In the genomic region with DNA sequence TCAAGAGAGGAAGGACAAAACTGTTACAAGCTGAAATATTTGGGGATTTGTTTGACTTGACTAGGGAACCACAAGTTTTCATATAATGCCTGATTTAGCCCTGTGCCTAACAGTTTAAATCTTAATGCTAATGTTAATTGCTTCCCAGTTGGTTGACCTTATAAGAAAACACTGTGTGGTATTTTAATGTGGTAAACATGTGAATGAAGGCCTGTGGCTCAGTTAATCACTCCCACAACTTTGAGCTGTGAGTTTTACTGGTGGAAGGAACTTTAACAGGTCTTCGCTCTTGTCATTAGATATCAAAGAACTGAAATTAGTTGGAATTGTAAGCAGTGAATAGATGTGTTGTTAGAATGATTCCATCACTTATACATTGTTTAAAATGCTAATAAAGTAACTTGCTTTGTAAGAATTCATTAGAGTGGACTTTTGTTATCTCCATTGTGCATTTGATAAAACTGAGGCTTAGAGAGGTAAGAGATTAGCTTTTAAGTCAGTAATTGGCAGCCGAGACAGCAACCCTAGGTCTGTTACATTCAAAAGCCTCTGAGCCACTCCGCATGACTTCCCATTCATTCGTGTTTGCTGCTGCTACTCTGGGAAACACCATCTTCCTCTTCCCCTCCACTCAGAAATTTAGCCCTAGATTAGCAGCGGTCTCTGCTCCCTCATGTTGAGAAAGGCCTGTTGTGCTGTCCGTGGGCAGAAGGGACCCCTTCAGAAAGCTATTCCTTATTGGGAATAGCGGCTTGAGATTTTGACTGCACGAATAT, we compare ENCODE assay signal across 8 cellular contexts. TPM values are rescaled to one million over a fixed set of nuclear protein-coding genes. Genes with fewer than 3 reads are reported as not detected.
A peak's percentile ranks its signal among the peaks of the same experiment; 100 is the strongest.
DNase-seq lines count a peak whose midpoint lies in the region; ATAC-seq and TF ChIP-seq lines count a peak whose summit lies in the region.

No MANE protein-coding gene starts in this region.

- H3K27me3 ChIP-seq in right lobe of liver, result no peaks in the 10 kb centered on the region

- no peak for TF ChIP-seq CTCF in GM13976 (IDR thresholded peaks at IDR 0.05; ENCODE audit: borderline replicate concordance, control extremely low read depth, extremely low read depth, insufficient read depth, missing control alignments)
- TF ChIP-seq CTCF in MCF 10A (IDR thresholded peaks at IDR 0.05; ENCODE audit: unreplicated experiment), result no peak
- no peak for TF ChIP-seq CTCF in right lobe of liver (IDR thresholded peaks at IDR 0.05)
- no peak for TF ChIP-seq CTCF in type B pancreatic cell (conservative IDR thresholded peaks at IDR 0.05)

- H3K27ac Mint-ChIP-seq in MCF 10A (ENCODE audit: low read depth, unreplicated experiment), result peak overlapping the region; percentile 96
- H3K27ac Mint-ChIP-seq in type B pancreatic cell, result peak overlapping the region; percentile 91

- ATAC-seq in right lobe of liver, result peak in 1 of 4 donors; percentile 5

- POLR2A ChIA-PET in MCF 10A (lab: Yijun Ruan, JAX), result interaction anchor here (0.7 to 2.4 kb wide), 16 partner anchors 9 to 1657 kb away, joined by 3 to 10 read pairs (median 4); a partner anchor contains a TSS

- H3K4me3 Mint-ChIP-seq in MCF 10A (ENCODE audit: unreplicated experiment) (peak overlapping the region; percentile 84), type B pancreatic cell (peak overlapping the region; percentile 97)

- H3K36me3 Mint-ChIP-seq in MCF 10A (ENCODE audit: insufficient read depth, unreplicated experiment) (peaks cover 54% of the 10 kb centered on the region), type B pancreatic cell (peaks cover 15% of the 10 kb centered on the region)

- H3K4me1 Mint-ChIP-seq in MCF 10A (ENCODE audit: insufficient read depth, unreplicated experiment) (no peaks in the 10 kb centered on the region), type B pancreatic cell (ENCODE audit: unreplicated experiment) (peaks cover 27% of the 10 kb centered on the region)

- H3K9me3 Mint-ChIP-seq in MCF 10A (ENCODE audit: unreplicated experiment) (no peaks in the 10 kb centered on the region), type B pancreatic cell (no peaks in the 10 kb centered on the region)

- no peaks in the 10 kb centered on the region for H3K9me3 ChIP-seq in right lobe of liver

- BruUV-seq in MCF 10A (replicated peaks; lab: Mats Ljungman, UMichigan), result no TSS peak

- peak overlapping the region in 2 of 3 donors; percentile 86 to 90 for H3K4me3 ChIP-seq in right lobe of liver

- no peaks in the 10 kb centered on the region for H3K27me3 Mint-ChIP-seq in MCF 10A (ENCODE audit: insufficient read depth, unreplicated experiment)
- H3K27me3 Mint-ChIP-seq in type B pancreatic cell, result no peaks in the 10 kb centered on the region

- CTCF ChIA-PET in MCF 10A (lab: Yijun Ruan, JAX), result interaction anchor here (0.6 to 1.1 kb wide), 8 partner anchors 9 to 625 kb away, joined by 3 to 4 read pairs (median 3); no protein-coding TSS in a partner anchor

- DNase-seq in AG20443 (ENCODE audit: low spot score) (peak; percentile 12), GM13976 (ENCODE audit: low spot score) (peak; percentile 34), NCI-H82 treated with DMSO at 0.1 percent for 48 hours (lab: John Stamatoyannopoulos, UW; ENCODE audit: unreplicated experiment) (peak; percentile 64), MCF 10A (ENCODE audit: unreplicated experiment) (peak; percentile 28), right lobe of liver (no peak), type B pancreatic cell (ENCODE audit: extremely low spot score, unreplicated experiment) (no peak), posterior vena cava (ENCODE audit: low spot score) (no peak)
- no peak for DNase-seq in effector CD8-positive, alpha-beta T cell (lab: John Stamatoyannopoulos, UW)

- in situ Hi-C loops in GM13976 (cut with MboI; ENCODE audit: low sequenced_read_pairs, unreplicated experiment), result no loop called here

- peak overlapping the region in 2 of 3 donors; percentile 89 to 99 for H3K27ac ChIP-seq in right lobe of liver

- WGBS in right lobe of liver (ENCODE audit: insufficient coverage, low coverage, low lambda C conversion rate, missing lambda C conversion rate), result 22% methylated on average over 8 of the region's 8 CpGs

- no peak for TF ChIP-seq POLR2A in right lobe of liver (IDR thresholded peaks at IDR 0.05)

- peaks cover 0 to 24% (median under 1%) of the 10 kb centered on the region in 4 donors for H3K36me3 ChIP-seq in right lobe of liver

- H3K4me1 ChIP-seq in right lobe of liver, result peaks cover 0 to 14% (median 0%) of the 10 kb centered on the region in 4 donors

- intact Hi-C loops in MCF 10A (cut with micrococcal nuclease) (loop anchor here (5.0 to 10.0 kb wide), 2 partner anchors 244 to 274 kb away; no protein-coding TSS in a partner anchor), right lobe of liver (cut with DNase I) (no loop called here), posterior vena cava (cut with DNase I) (no loop called here)

RNA-seq across cellular contexts. Expression of a gene that starts 1.0 kb away (rescaled TPM):
- total RNA-seq in MCF 10A (2022) (19.6 and 23.0 TPM in 2 replicates), right lobe of liver (10 to 100 TPM in 5 of 6 experiments, 1 to 10 TPM in 1; 9.0 to 21.8 (median 14.0) TPM), type B pancreatic cell (ENCODE audit: low replicate concordance) (16.6 and 19.2 TPM in 2 replicates), posterior vena cava (10 to 100 TPM; 18.5 to 22.6 TPM)

RNA-seq across cellular contexts. Expression of a gene that starts 46.7 kb away (rescaled TPM):
- 261 and 298 TPM in 2 replicates for total RNA-seq in MCF 10A (2022)
- total RNA-seq in right lobe of liver, result 10 to 100 TPM; 27.3 to 43.9 (median 34.0) TPM
- 61.9 and 72.8 TPM in 2 replicates for total RNA-seq in type B pancreatic cell (ENCODE audit: low replicate concordance)
- 10 to 100 TPM; 61.2 to 69.4 TPM for total RNA-seq in posterior vena cava

Comparison
In these comparisons a context has a peak if more than half of its experiments do, and no peak if none do; other contexts are left out.
1. DNase-seq: peak in AG20443 (single experiment), GM13976 (single experiment), NCI-H82 treated with DMSO at 0.1 percent for 48 hours (single experiment) and MCF 10A (single experiment); none in right lobe of liver (0 of 3), type B pancreatic cell (single experiment), posterior vena cava (single experiment) and effector CD8-positive, alpha-beta T cell (single experiment).